Comparison of ENCODE assay signal across 10 cellular contexts in the genomic region with DNA sequence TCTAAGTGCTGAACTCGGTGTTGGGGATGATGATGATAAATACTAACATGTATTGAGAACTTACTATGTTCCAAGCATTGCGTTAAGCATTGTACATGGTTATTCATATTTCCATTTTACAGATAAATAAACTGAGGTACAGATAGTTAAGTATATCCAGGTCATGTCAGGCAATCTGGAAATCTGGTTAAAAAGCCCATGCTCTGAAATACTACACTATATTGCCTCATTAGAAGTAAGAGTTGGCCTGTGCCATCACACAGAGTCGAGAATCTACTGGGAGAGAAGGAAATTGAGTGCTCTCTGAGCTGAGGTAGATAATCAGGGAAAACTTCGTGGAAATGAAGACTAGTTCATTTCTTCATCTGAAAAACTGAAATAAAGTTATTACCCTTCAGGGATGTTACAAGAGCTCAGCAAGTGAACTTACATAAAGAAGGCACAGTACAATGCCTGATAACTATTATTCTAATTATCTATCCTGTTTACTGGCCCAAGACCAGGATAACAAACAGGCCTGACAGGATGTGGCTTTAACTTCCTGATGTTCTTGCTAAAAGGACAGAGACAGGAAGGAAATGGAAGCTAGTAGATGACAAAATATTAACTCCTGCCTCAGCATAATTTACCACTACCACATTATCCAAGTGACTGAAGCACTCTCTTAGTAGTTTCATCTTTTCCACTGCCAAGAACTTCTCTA.
DNase-seq lines count a peak whose midpoint lies in the region; ATAC-seq, FAIRE-seq and TF ChIP-seq lines count a peak whose summit lies in the region.
"Had no signal": no experiment of that assay in that cellular context is flagged by ENCODE, and none has a peak within 500 bp of the region (broad histone marks: within the 10 kb centered on the region; RNA-seq: fewer than 3 reads in every experiment).

No MANE protein-coding gene starts in this region.

- ATAC-seq in HG02798 (IDR thresholded peaks at IDR 0.05; ENCODE audit: poor library complexity, unreplicated experiment) = no peak
- no peak for ATAC-seq in GM19351 (IDR thresholded peaks at IDR 0.05; ENCODE audit: unreplicated experiment)
- ATAC-seq in GM21423 (IDR thresholded peaks at IDR 0.05; ENCODE audit: unreplicated experiment) = no peak
- ATAC-seq in GM19035 (IDR thresholded peaks at IDR 0.05; ENCODE audit: unreplicated experiment) = no peak

- peaks cover 20% of the 10 kb centered on the region for H3K36me3 Mint-ChIP-seq in mesothelial cell of epicardium

- DNase-seq in CMK (ENCODE audit: low read depth) = peak; percentile 43
- DNase-seq in HT1080 (ENCODE audit: low read depth) = peak; percentile 39
- peak; percentile 35 for DNase-seq in bronchial epithelial cell (ENCODE audit: low read depth)
- DNase-seq in mesothelial cell of epicardium (ENCODE audit: low spot score in 2 of 2, unreplicated experiment in 2 of 2) = no peak
- DNase-seq: SHP77 treated with DMSO at 0.1 percent for 48 hours had no signal

- FAIRE-seq in bronchial epithelial cell (lab: Jason Lieb, UNC) = no peak

- no peaks in the 10 kb centered on the region for H3K27me3 ChIP-seq in bronchial epithelial cell (ENCODE audit: control insufficient read depth, insufficient read depth, low read length)
- H3K27me3 ChIP-seq: tibial nerve had no signal

- no peak overlapping the region for H3K4me3 ChIP-seq in bronchial epithelial cell (ENCODE audit: low read depth, low read length)
- H3K4me3 ChIP-seq: tibial nerve had no signal

- H3K36me3 ChIP-seq in bronchial epithelial cell (ENCODE audit: control insufficient read depth, insufficient read depth, low read length) = no peaks in the 10 kb centered on the region

- H3K9me3 Mint-ChIP-seq in mesothelial cell of epicardium = no peaks in the 10 kb centered on the region

- TF ChIP-seq CTCF in bronchial epithelial cell (IDR thresholded peaks at IDR 0.05; ENCODE audit: insufficient read depth, low read length, severe bottlenecking) = no peak
- TF ChIP-seq CTCF in mesothelial cell of epicardium (IDR thresholded peaks at IDR 0.05; ENCODE audit: unreplicated experiment) = no peak

- peak overlapping the region; percentile 66 for H3K27ac Mint-ChIP-seq in mesothelial cell of epicardium

- H3K4me3 Mint-ChIP-seq in mesothelial cell of epicardium = no peak overlapping the region

- H3K4me1 Mint-ChIP-seq in mesothelial cell of epicardium = peaks cover 4% of the 10 kb centered on the region

- H3K27me3 Mint-ChIP-seq in mesothelial cell of epicardium (ENCODE audit: low read depth) = no peaks in the 10 kb centered on the region

Comparison
In these comparisons a context has a peak if more than half of its experiments do, and no peak if none do; other contexts are left out.
1. DNase-seq: peak in CMK (single experiment), HT1080 (single experiment) and bronchial epithelial cell (single experiment); none in mesothelial cell of epicardium (0 of 2).